8 cellular contexts compared by ENCODE assay signal in genomic region chr15:82043726-82044372, GRCh38. TPM values are rescaled to one million over a fixed set of nuclear protein-coding genes. Genes with fewer than 3 reads are reported as not detected.
A peak's percentile ranks its signal among the peaks of the same experiment; 100 is the strongest.
DNase-seq lines count a peak whose midpoint lies in the region; ATAC-seq and FAIRE-seq lines count a peak whose summit lies in the region.

No MANE protein-coding gene starts in this region.

- no peak for ATAC-seq in activated naive CD8-positive, alpha-beta T cell treated with anti-CD3 and anti-CD28 coated beads, Interleukin-2, amount 10 ng/mL, durations not matched to agents 7 days and 5 days (ENCODE audit: low read depth)
- no peak for ATAC-seq in stimulated activated naive B cell treated with anti-CD40 and anti-IgM and Interleukin-4, amounts not matched to agents 10 μg/mL and 1 μg/mL and 100 μg/mL, for 72 hours (replicated peaks)

- H3K4me1 ChIP-seq in iPS-15b (ENCODE audit: control insufficient read depth, insufficient read depth, low read length): peaks cover 2% of the 10 kb centered on the region

- H3K36me3 Mint-ChIP-seq in activated naive CD8-positive, alpha-beta T cell treated with anti-CD3 and anti-CD28 coated beads, Interleukin-2, amount 10 ng/mL, durations not matched to agents 7 days and 5 days: no peaks in the 10 kb centered on the region
- peaks cover 2 to 5% of the 10 kb centered on the region in 2 donors for H3K36me3 Mint-ChIP-seq in stimulated activated naive B cell treated with anti-CD40 and anti-IgM and Interleukin-4, amounts not matched to agents 10 μg/mL and 1 μg/mL and 100 μg/mL, for 72 hours

- H3K36me3 ChIP-seq in iPS-15b (ENCODE audit: control insufficient read depth, insufficient read depth, low read length): no peaks in the 10 kb centered on the region

- H3K4me3 Mint-ChIP-seq in activated naive CD8-positive, alpha-beta T cell treated with anti-CD3 and anti-CD28 coated beads, Interleukin-2, amount 10 ng/mL, durations not matched to agents 7 days and 5 days: peak overlapping the region; percentile 91
- H3K4me3 Mint-ChIP-seq in stimulated activated naive B cell treated with anti-CD40 and anti-IgM and Interleukin-4, amounts not matched to agents 10 μg/mL and 1 μg/mL and 100 μg/mL, for 72 hours: peak overlapping the region; percentile 81 to 94

- no peaks in the 10 kb centered on the region for H3K9me3 Mint-ChIP-seq in activated naive CD8-positive, alpha-beta T cell treated with anti-CD3 and anti-CD28 coated beads, Interleukin-2, amount 10 ng/mL, durations not matched to agents 7 days and 5 days
- H3K9me3 Mint-ChIP-seq in stimulated activated naive B cell treated with anti-CD40 and anti-IgM and Interleukin-4, amounts not matched to agents 10 μg/mL and 1 μg/mL and 100 μg/mL, for 72 hours: no peaks in the 10 kb centered on the region

- H3K4me3 ChIP-seq in iPS-15b (ENCODE audit: low read depth, low read length): peak overlapping the region; percentile 86

- H3K27me3 ChIP-seq in iPS-15b (ENCODE audit: control insufficient read depth, insufficient read depth, low read length): peaks cover 44% of the 10 kb centered on the region

- peak overlapping the region; percentile 16 for H3K27ac Mint-ChIP-seq in activated naive CD8-positive, alpha-beta T cell treated with anti-CD3 and anti-CD28 coated beads, Interleukin-2, amount 10 ng/mL, durations not matched to agents 7 days and 5 days
- H3K27ac Mint-ChIP-seq in stimulated activated naive B cell treated with anti-CD40 and anti-IgM and Interleukin-4, amounts not matched to agents 10 μg/mL and 1 μg/mL and 100 μg/mL, for 72 hours: no peak overlapping the region

- FAIRE-seq in HTR-8/SVneo (lab: Jason Lieb, UNC): no peak

- peaks cover 23% of the 10 kb centered on the region for H3K27me3 Mint-ChIP-seq in activated naive CD8-positive, alpha-beta T cell treated with anti-CD3 and anti-CD28 coated beads, Interleukin-2, amount 10 ng/mL, durations not matched to agents 7 days and 5 days
- peaks cover 33 to 36% of the 10 kb centered on the region in 2 donors for H3K27me3 Mint-ChIP-seq in stimulated activated naive B cell treated with anti-CD40 and anti-IgM and Interleukin-4, amounts not matched to agents 10 μg/mL and 1 μg/mL and 100 μg/mL, for 72 hours

- no peaks in the 10 kb centered on the region for H3K9me3 ChIP-seq in iPS-15b (ENCODE audit: control insufficient read depth, insufficient read depth, low read length)

- no peak overlapping the region for H3K9ac ChIP-seq in iPS-15b (ENCODE audit: low read depth, low read length)

- POLR2A ChIA-PET in activated naive CD8-positive, alpha-beta T cell treated with anti-CD3 and anti-CD28 coated beads, Interleukin-2, amount 10 ng/mL, durations not matched to agents 7 days and 5 days (lab: Charles Lee): no interaction called here

- peaks cover 12% of the 10 kb centered on the region for H3K4me1 Mint-ChIP-seq in activated naive CD8-positive, alpha-beta T cell treated with anti-CD3 and anti-CD28 coated beads, Interleukin-2, amount 10 ng/mL, durations not matched to agents 7 days and 5 days
- H3K4me1 Mint-ChIP-seq in stimulated activated naive B cell treated with anti-CD40 and anti-IgM and Interleukin-4, amounts not matched to agents 10 μg/mL and 1 μg/mL and 100 μg/mL, for 72 hours: peaks cover 17 to 27% of the 10 kb centered on the region in 2 donors

- DNase-seq in HTR-8/SVneo (ENCODE audit: insufficient read length, low spot score) (peak; percentile 17), NCI-H1048 (lab: John Stamatoyannopoulos, UW) (no peak), dedifferentiated amniotic fluid mesenchymal stem cell (ENCODE audit: extremely low spot score) (no peak), COR-L47 (lab: John Stamatoyannopoulos, UW) (no peak), NCI-H146 treated with DMSO at 0.1 percent for 48 hours (lab: John Stamatoyannopoulos, UW; ENCODE audit: unreplicated experiment) (no peak)
- DNase-seq in activated naive CD8-positive, alpha-beta T cell treated with anti-CD3 and anti-CD28 coated beads, Interleukin-2, amount 10 ng/mL, durations not matched to agents 7 days and 5 days: no peak
- DNase-seq in stimulated activated naive B cell treated with anti-CD40 and anti-IgM and Interleukin-4, amounts not matched to agents 10 μg/mL and 1 μg/mL and 100 μg/mL, for 72 hours: no peak

RNA-seq across cellular contexts. Expression of gene MEX3B, which starts 2.0 kb away (rescaled TPM):
- total RNA-seq in activated naive CD8-positive, alpha-beta T cell treated with anti-CD3 and anti-CD28 coated beads, Interleukin-2, amount 10 ng/mL, durations not matched to agents 7 days and 5 days: under 1 TPM; 0.51 to 0.75 TPM
